ENCODE assay signal across 9 cellular contexts in genomic region chr16:85821441-85821901, GRCh38. TPM values are rescaled to one million over a fixed set of nuclear protein-coding genes. Genes with fewer than 3 reads are reported as not detected.
DNase-seq lines count a peak whose midpoint lies in the region; ATAC-seq and TF ChIP-seq lines count a peak whose summit lies in the region.
"Had no signal": no experiment of that assay in that cellular context is flagged by ENCODE, and none has a peak within 500 bp of the region (broad histone marks: within the 10 kb centered on the region; RNA-seq: fewer than 3 reads in every experiment).

No MANE protein-coding gene starts in this region.

- H3K9me3 Mint-ChIP-seq in activated naive CD8-positive, alpha-beta T cell treated with anti-CD3 and anti-CD28 coated beads, Interleukin-2, amount 50 U/mL, for 24 hours, result no peaks in the 10 kb centered on the region
- H3K9me3 Mint-ChIP-seq: dendritic cell treated with granulocyte-macrophage colony-stimulating factor and Interleukin-4, amounts not matched to agents 40 ng/mL and 50 ng/mL, for 4 days had no signal

- H3K36me3 Mint-ChIP-seq in activated naive CD8-positive, alpha-beta T cell treated with anti-CD3 and anti-CD28 coated beads, Interleukin-2, amount 50 U/mL, for 24 hours (ENCODE audit: low read depth), result no peaks in the 10 kb centered on the region

- no peak overlapping the region for H3K27ac Mint-ChIP-seq in activated naive CD8-positive, alpha-beta T cell treated with anti-CD3 and anti-CD28 coated beads, Interleukin-2, amount 50 U/mL, for 24 hours
- H3K27ac Mint-ChIP-seq: dendritic cell treated with granulocyte-macrophage colony-stimulating factor and Interleukin-4, amounts not matched to agents 40 ng/mL and 50 ng/mL, for 4 days had no signal

- intact Hi-C loops in left cardiac atrium (cut with DNase I), result loop anchor here (1.0 to 10.0 kb wide), 5 partner anchors 163 to 696 kb away; no protein-coding TSS in a partner anchor
- intact Hi-C loops in aorta (cut with DNase I), result loop anchor here (1.0 to 10.0 kb wide), 2 partner anchors 163 to 195 kb away; no protein-coding TSS in a partner anchor

- H3K9me3 ChIP-seq in aorta (ENCODE audit: control insufficient read depth, low read length), result no peaks in the 10 kb centered on the region

- H3K36me3 ChIP-seq in aorta (ENCODE audit: control insufficient read depth in 1 of 2, insufficient read depth in 2 of 2, low read length in 1 of 2), result no peaks in the 10 kb centered on the region

- POLR2A ChIA-PET in HEK293T (lab: Yijun Ruan, JAX), result interaction anchor here (0.8 kb wide), 1 partner anchor 166 kb away, joined by 4 read pairs; no protein-coding TSS in a partner anchor

- H3K4me3 ChIP-seq in aorta (ENCODE audit: low read length in 2 of 2), result no peak overlapping the region

- ATAC-seq in activated naive CD8-positive, alpha-beta T cell treated with anti-CD3 and anti-CD28 coated beads, Interleukin-2, amount 50 U/mL, for 24 hours, result peak; percentile 86
- ATAC-seq in left cardiac atrium (peak; percentile 90 to 91), aorta (ENCODE audit: low FRiP score) (peak; percentile 91)

- WGBS in aorta, 2 donors, result 5% methylated on average over 20 of the region's 20 CpGs

- CTCF ChIA-PET in HEK293T (lab: Yijun Ruan, JAX), result interaction anchor here (0.6 to 3.4 kb wide), 13 partner anchors 9 to 696 kb away, joined by 3 to 45 read pairs (median 5); no protein-coding TSS in a partner anchor

- peaks cover 6% of the 10 kb centered on the region for H3K27me3 Mint-ChIP-seq in activated naive CD8-positive, alpha-beta T cell treated with anti-CD3 and anti-CD28 coated beads, Interleukin-2, amount 50 U/mL, for 24 hours

- DNase-seq in EH (ENCODE audit: low read depth) (peak; percentile 82), HEK293T (ENCODE audit: extremely low spot score) (peak; percentile 86), NCI-H1417 treated with DMSO at 0.1 percent for 48 hours (lab: John Stamatoyannopoulos, UW) (peak; percentile 12), T-helper 1 cell (peak; percentile 30 to 67 (median 59)), left cardiac atrium (peak; percentile 79), putamen (ENCODE audit: low spot score) (peak; percentile 54), aorta (peak; percentile 84 to 93)
- DNase-seq in activated naive CD8-positive, alpha-beta T cell treated with anti-CD3 and anti-CD28 coated beads, Interleukin-2, amount 50 U/mL, for 24 hours, result peak; percentile 89

- H3K27ac ChIP-seq in aorta (ENCODE audit: low read depth in 1 of 2, low read length in 2 of 2), result no peak overlapping the region

- H3K4me1 ChIP-seq in aorta (ENCODE audit: control insufficient read depth in 1 of 2, insufficient read depth in 2 of 2, low read length in 2 of 2), result no peaks in the 10 kb centered on the region

- H3K27me3 ChIP-seq in aorta (ENCODE audit: control insufficient read depth in 1 of 2, insufficient read depth in 2 of 2, low read length in 1 of 2), result no peaks in the 10 kb centered on the region

- H3K4me3 Mint-ChIP-seq in activated naive CD8-positive, alpha-beta T cell treated with anti-CD3 and anti-CD28 coated beads, Interleukin-2, amount 50 U/mL, for 24 hours, result no peak overlapping the region
- H3K4me3 Mint-ChIP-seq: dendritic cell treated with granulocyte-macrophage colony-stimulating factor and Interleukin-4, amounts not matched to agents 40 ng/mL and 50 ng/mL, for 4 days had no signal

- H3K4me1 Mint-ChIP-seq in activated naive CD8-positive, alpha-beta T cell treated with anti-CD3 and anti-CD28 coated beads, Interleukin-2, amount 50 U/mL, for 24 hours, result peaks cover 9% of the 10 kb centered on the region

TF ChIP-seq in HEK293T, 16 proteins besides CTCF, POLR2A, EP300 and RAD21:
- no peak for TF ChIP-seq FOXA1 (IDR thresholded peaks at IDR 0.05)
- no peak for TF ChIP-seq TARDBP (IDR thresholded peaks at IDR 0.05)
- no peak for TF ChIP-seq BHLHE40 (IDR thresholded peaks at IDR 0.05; ENCODE audit: borderline replicate concordance)
- TF ChIP-seq ELF4 (IDR thresholded peaks at IDR 0.05), result no peak
- TF ChIP-seq CTBP1 (IDR thresholded peaks at IDR 0.05; ENCODE audit: borderline replicate concordance), result no peak
- no peak for TF ChIP-seq FOXM1 (IDR thresholded peaks at IDR 0.05; ENCODE audit: borderline replicate concordance)
- no peak for TF ChIP-seq ARNT (IDR thresholded peaks at IDR 0.05)
- no peak for TF ChIP-seq L3MBTL2 (conservative IDR thresholded peaks at IDR 0.05)
- no peak for TF ChIP-seq NFRKB (IDR thresholded peaks at IDR 0.05)
- no peak for TF ChIP-seq HDGF (IDR thresholded peaks at IDR 0.05; ENCODE audit: borderline replicate concordance)
- no peak for TF ChIP-seq SUZ12 (IDR thresholded peaks at IDR 0.05)
- TF ChIP-seq SP1 (IDR thresholded peaks at IDR 0.05), result no peak

RNA-seq across cellular contexts. Expression of gene COX4I1, which starts 22.0 kb away (rescaled TPM):
- total RNA-seq in left cardiac atrium (1,000 to 10,000 TPM; 1,590 to 1,597 TPM), aorta (100 to 1,000 TPM; 245 to 289 TPM)
- polyA plus RNA-seq in aorta, result 1,000 to 10,000 TPM in 1 of 2 donors, 100 to 1,000 TPM in 1; 549 to 1,007 TPM

RNA-seq across cellular contexts. Expression of gene EMC8, which starts 22.1 kb away (rescaled TPM):
- total RNA-seq in left cardiac atrium, result 10 to 100 TPM; 18.6 to 24.4 TPM
- total RNA-seq in aorta, result 10 to 100 TPM; 18.7 to 19.2 TPM
- 10 to 100 TPM; 14.5 to 23.0 TPM for polyA plus RNA-seq in aorta

Comparison
In these comparisons a context has a peak if more than half of its experiments do, and no peak if none do; other contexts are left out.
1. DNase-seq: peak in every context shown above with its lines; median percentile 89 in activated naive CD8-positive, alpha-beta T cell treated with anti-CD3 and anti-CD28 coated beads, Interleukin-2, amount 50 U/mL, for 24 hours; 88 in aorta; 86 in HEK293T; 82 in EH; 79 in left cardiac atrium; 59 in T-helper 1 cell; 54 in putamen; 12 in NCI-H1417 treated with DMSO at 0.1 percent for 48 hours.
2. RNA of gene COX4I1, which starts 22.0 kb away (total RNA-seq): 1,590 to 1,597 TPM in left cardiac atrium; 245 to 289 TPM in aorta; every median in the first group is over 4 times any median in the second.
3. Peak in every context shown above with its lines, with median percentiles within 50 percentile points of each other: ATAC-seq.